Comparison of ENCODE assay signal across 13 cellular contexts in genomic region chr2:218252509-218253247, GRCh38. TPM values are rescaled to one million over a fixed set of nuclear protein-coding genes. Genes with fewer than 3 reads are reported as not detected.
DNase-seq lines count a peak whose midpoint lies in the region; ATAC-seq lines count a peak whose summit lies in the region.
"Had no signal": no experiment of that assay in that cellular context is flagged by ENCODE, and none has a peak within 500 bp of the region (broad histone marks: within the 10 kb centered on the region; RNA-seq: fewer than 3 reads in every experiment).

No MANE protein-coding gene starts in this region.

- peak overlapping the region; percentile 62 for H3K27ac ChIP-seq in skeletal muscle tissue (ENCODE audit: low read depth, low read length)
- H3K27ac ChIP-seq: neural progenitor cell, tibial artery had no signal

- ATAC-seq in activated CD8-positive, alpha-beta memory T cell treated with anti-CD3 and anti-CD28 coated beads, Interleukin-2, amount 10 ng/mL, durations not matched to agents 7 days and 5 days = no peak
- ATAC-seq in effector memory CD8-positive, alpha-beta T cell (replicated peaks) = no peak
- ATAC-seq in GM19467 (IDR thresholded peaks at IDR 0.05; ENCODE audit: unreplicated experiment) = no peak
- ATAC-seq in GM19328 (IDR thresholded peaks at IDR 0.05; ENCODE audit: unreplicated experiment) = no peak
- no peak for ATAC-seq in GM19395 (IDR thresholded peaks at IDR 0.05; ENCODE audit: unreplicated experiment)

- no peaks in the 10 kb centered on the region for H3K27me3 ChIP-seq in skeletal muscle tissue (ENCODE audit: control insufficient read depth in 3 of 3, insufficient read depth in 3 of 3, low read length in 3 of 3)
- H3K27me3 ChIP-seq: neural progenitor cell, tibial artery had no signal

- no peaks in the 10 kb centered on the region for H3K9me3 Mint-ChIP-seq in activated CD8-positive, alpha-beta memory T cell treated with anti-CD3 and anti-CD28 coated beads, Interleukin-2, amount 10 ng/mL, durations not matched to agents 7 days and 5 days (ENCODE audit: low read depth)
- no peaks in the 10 kb centered on the region for H3K9me3 Mint-ChIP-seq in effector memory CD8-positive, alpha-beta T cell
- H3K9me3 Mint-ChIP-seq: neural progenitor cell had no signal

- no peaks in the 10 kb centered on the region for H3K27me3 Mint-ChIP-seq in activated CD8-positive, alpha-beta memory T cell treated with anti-CD3 and anti-CD28 coated beads, Interleukin-2, amount 10 ng/mL, durations not matched to agents 7 days and 5 days
- no peaks in the 10 kb centered on the region for H3K27me3 Mint-ChIP-seq in effector memory CD8-positive, alpha-beta T cell

- peak overlapping the region in 2 of 3 donors; percentile 33 to 73 for H3K9ac ChIP-seq in skeletal muscle tissue (ENCODE audit: low read depth in 1 of 3, low read length in 3 of 3)
- H3K9ac ChIP-seq: neural progenitor cell had no signal

- H3K4me3 Mint-ChIP-seq in activated CD8-positive, alpha-beta memory T cell treated with anti-CD3 and anti-CD28 coated beads, Interleukin-2, amount 10 ng/mL, durations not matched to agents 7 days and 5 days = no peak overlapping the region
- H3K4me3 Mint-ChIP-seq in effector memory CD8-positive, alpha-beta T cell = no peak overlapping the region
- H3K4me3 Mint-ChIP-seq: neural progenitor cell had no signal

- peaks cover 25 to 36% (median 27%) of the 10 kb centered on the region in 3 donors for H3K4me1 ChIP-seq in skeletal muscle tissue (ENCODE audit: control insufficient read depth in 3 of 3, insufficient read depth in 3 of 3, low read length in 3 of 3)
- H3K4me1 ChIP-seq: neural progenitor cell, tibial artery had no signal

- CTCF ChIA-PET in activated CD8-positive, alpha-beta memory T cell treated with anti-CD3 and anti-CD28 coated beads, Interleukin-2, amount 10 ng/mL, durations not matched to agents 7 days and 5 days (lab: Charles Lee) = interaction anchor here (0.7 kb wide), 1 partner anchor 66 kb away, joined by 3 read pairs; no protein-coding TSS in a partner anchor

- no peaks in the 10 kb centered on the region for H3K9me3 ChIP-seq in skeletal muscle tissue (ENCODE audit: control insufficient read depth in 3 of 3, low read length in 3 of 3)
- H3K9me3 ChIP-seq: tibial artery had no signal

- no peak for DNase-seq in activated CD8-positive, alpha-beta memory T cell treated with anti-CD3 and anti-CD28 coated beads, Interleukin-2, amount 10 ng/mL, durations not matched to agents 7 days and 5 days
- no peak for DNase-seq in activated CD8-positive, alpha-beta memory T cell treated with anti-CD3 and anti-CD28 coated beads, Interleukin-2, amount 50 U/mL, for 48 hours
- DNase-seq in NOMO-1 treated with dmso at 0.1 percent for 144 hours (lab: John Stamatoyannopoulos, UW; ENCODE audit: unreplicated experiment) = peak; percentile 22
- no peak for DNase-seq in effector memory CD8-positive, alpha-beta T cell
- DNase-seq: NCI-H1417; stimulated activated CD4-positive, alpha-beta T cell treated with anti-CD3 and anti-CD28 coated beads, Interleukin-4, amount 100 ng/mL, for 1 hour; T-helper 9 cell; tibial artery had no signal

- peaks cover 27% of the 10 kb centered on the region for H3K4me1 Mint-ChIP-seq in activated CD8-positive, alpha-beta memory T cell treated with anti-CD3 and anti-CD28 coated beads, Interleukin-2, amount 10 ng/mL, durations not matched to agents 7 days and 5 days
- H3K4me1 Mint-ChIP-seq in effector memory CD8-positive, alpha-beta T cell (ENCODE audit: low read depth in 2 of 2) = peaks cover 5 to 7% of the 10 kb centered on the region in 2 donors
- H3K4me1 Mint-ChIP-seq: neural progenitor cell had no signal

- peaks cover 61 to 77% (median 75%) of the 10 kb centered on the region in 3 donors for H3K36me3 ChIP-seq in skeletal muscle tissue (ENCODE audit: control insufficient read depth in 3 of 3, insufficient read depth in 3 of 3, low read length in 3 of 3)
- H3K36me3 ChIP-seq: neural progenitor cell had no signal

- peaks cover 67% of the 10 kb centered on the region for H3K36me3 Mint-ChIP-seq in activated CD8-positive, alpha-beta memory T cell treated with anti-CD3 and anti-CD28 coated beads, Interleukin-2, amount 10 ng/mL, durations not matched to agents 7 days and 5 days
- H3K36me3 Mint-ChIP-seq in effector memory CD8-positive, alpha-beta T cell (ENCODE audit: insufficient read depth) = peaks cover 100% of the 10 kb centered on the region

- no peak overlapping the region for H3K4me3 ChIP-seq in skeletal muscle tissue (ENCODE audit: low read length in 3 of 3)
- H3K4me3 ChIP-seq: neural progenitor cell, tibial artery had no signal

- H3K27ac Mint-ChIP-seq in activated CD8-positive, alpha-beta memory T cell treated with anti-CD3 and anti-CD28 coated beads, Interleukin-2, amount 10 ng/mL, durations not matched to agents 7 days and 5 days = peak overlapping the region; percentile 42
- H3K27ac Mint-ChIP-seq in effector memory CD8-positive, alpha-beta T cell = peak overlapping the region; percentile 74 to 77
- H3K27ac Mint-ChIP-seq: neural progenitor cell had no signal

RNA-seq across cellular contexts. Expression of gene GPBAR1, which starts 8.1 kb away (rescaled TPM):
- under 1 TPM; 0.73 to 0.82 TPM for total RNA-seq in activated CD8-positive, alpha-beta memory T cell treated with anti-CD3 and anti-CD28 coated beads, Interleukin-2, amount 10 ng/mL, durations not matched to agents 7 days and 5 days
- total RNA-seq in skeletal muscle tissue = 1.0 TPM

RNA-seq across cellular contexts. Expression of gene AAMP, which starts 17.3 kb away (rescaled TPM):
- total RNA-seq in activated CD8-positive, alpha-beta memory T cell treated with anti-CD3 and anti-CD28 coated beads, Interleukin-2, amount 10 ng/mL, durations not matched to agents 7 days and 5 days = 10 to 100 TPM; 49.5 to 61.4 TPM
- total RNA-seq in skeletal muscle tissue = 121 TPM

RNA-seq across cellular contexts. Expression of gene PNKD, which starts 17.6 kb away (rescaled TPM):
- total RNA-seq in activated CD8-positive, alpha-beta memory T cell treated with anti-CD3 and anti-CD28 coated beads, Interleukin-2, amount 10 ng/mL, durations not matched to agents 7 days and 5 days = 10 to 100 TPM; 37.6 to 40.7 TPM
- 39.1 TPM for total RNA-seq in skeletal muscle tissue

RNA-seq across cellular contexts. Expression of gene ARPC2, which starts 35.7 kb away (rescaled TPM):
- 100 to 1,000 TPM; 742 to 839 TPM for total RNA-seq in activated CD8-positive, alpha-beta memory T cell treated with anti-CD3 and anti-CD28 coated beads, Interleukin-2, amount 10 ng/mL, durations not matched to agents 7 days and 5 days
- total RNA-seq in skeletal muscle tissue = 172 TPM

RNA-seq across cellular contexts. Expression of gene TMBIM1, which starts 39.6 kb away (rescaled TPM):
- total RNA-seq in activated CD8-positive, alpha-beta memory T cell treated with anti-CD3 and anti-CD28 coated beads, Interleukin-2, amount 10 ng/mL, durations not matched to agents 7 days and 5 days = 10 to 100 TPM; 51.5 to 72.4 TPM
- total RNA-seq in skeletal muscle tissue = 109 TPM
